Comparison of ENCODE assay signal across 1 cellular context in the genomic region with DNA sequence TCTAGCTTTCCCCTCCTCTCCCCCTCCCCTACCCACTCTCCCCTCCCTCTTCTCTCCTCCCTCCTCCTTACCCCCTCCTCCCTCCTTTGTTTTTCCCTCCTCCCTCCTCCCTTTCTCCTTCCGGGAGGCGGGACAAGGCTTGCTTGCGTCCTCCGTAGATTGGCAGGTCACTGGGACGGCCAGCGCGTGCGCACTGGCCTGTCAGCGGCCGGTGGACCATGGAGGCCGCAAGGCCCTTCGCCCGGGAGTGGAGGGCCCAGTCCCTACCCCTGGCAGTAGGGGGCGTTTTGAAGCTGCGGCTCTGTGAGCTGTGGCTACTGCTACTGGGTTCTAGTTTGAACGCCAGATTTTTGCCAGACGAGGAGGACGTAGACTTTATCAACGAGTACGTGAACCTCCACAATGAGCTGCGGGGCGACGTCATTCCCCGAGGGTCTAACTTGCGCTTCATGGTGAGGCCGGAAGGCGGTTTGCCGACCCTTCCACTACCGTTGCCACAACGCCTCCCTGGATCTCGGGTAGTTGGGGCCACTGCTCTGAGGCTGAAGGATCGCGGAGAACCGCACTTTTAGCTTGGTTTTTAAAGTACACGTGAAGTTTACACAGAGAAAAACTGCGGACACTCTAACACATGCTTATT.
TF ChIP-seq lines count a peak whose summit lies in the region.

Gene GLIPR1L2, plus strand, starts transcription at position 191 of the 640 bp plus-strand sequence. Its CDS starts 28 bp downstream, at position 219.

TF ChIP-seq in WTC11, 78 proteins besides CTCF, POLR2A, EP300 and RAD21 (continued from another document):
- TF ChIP-seq, protein P1, sequence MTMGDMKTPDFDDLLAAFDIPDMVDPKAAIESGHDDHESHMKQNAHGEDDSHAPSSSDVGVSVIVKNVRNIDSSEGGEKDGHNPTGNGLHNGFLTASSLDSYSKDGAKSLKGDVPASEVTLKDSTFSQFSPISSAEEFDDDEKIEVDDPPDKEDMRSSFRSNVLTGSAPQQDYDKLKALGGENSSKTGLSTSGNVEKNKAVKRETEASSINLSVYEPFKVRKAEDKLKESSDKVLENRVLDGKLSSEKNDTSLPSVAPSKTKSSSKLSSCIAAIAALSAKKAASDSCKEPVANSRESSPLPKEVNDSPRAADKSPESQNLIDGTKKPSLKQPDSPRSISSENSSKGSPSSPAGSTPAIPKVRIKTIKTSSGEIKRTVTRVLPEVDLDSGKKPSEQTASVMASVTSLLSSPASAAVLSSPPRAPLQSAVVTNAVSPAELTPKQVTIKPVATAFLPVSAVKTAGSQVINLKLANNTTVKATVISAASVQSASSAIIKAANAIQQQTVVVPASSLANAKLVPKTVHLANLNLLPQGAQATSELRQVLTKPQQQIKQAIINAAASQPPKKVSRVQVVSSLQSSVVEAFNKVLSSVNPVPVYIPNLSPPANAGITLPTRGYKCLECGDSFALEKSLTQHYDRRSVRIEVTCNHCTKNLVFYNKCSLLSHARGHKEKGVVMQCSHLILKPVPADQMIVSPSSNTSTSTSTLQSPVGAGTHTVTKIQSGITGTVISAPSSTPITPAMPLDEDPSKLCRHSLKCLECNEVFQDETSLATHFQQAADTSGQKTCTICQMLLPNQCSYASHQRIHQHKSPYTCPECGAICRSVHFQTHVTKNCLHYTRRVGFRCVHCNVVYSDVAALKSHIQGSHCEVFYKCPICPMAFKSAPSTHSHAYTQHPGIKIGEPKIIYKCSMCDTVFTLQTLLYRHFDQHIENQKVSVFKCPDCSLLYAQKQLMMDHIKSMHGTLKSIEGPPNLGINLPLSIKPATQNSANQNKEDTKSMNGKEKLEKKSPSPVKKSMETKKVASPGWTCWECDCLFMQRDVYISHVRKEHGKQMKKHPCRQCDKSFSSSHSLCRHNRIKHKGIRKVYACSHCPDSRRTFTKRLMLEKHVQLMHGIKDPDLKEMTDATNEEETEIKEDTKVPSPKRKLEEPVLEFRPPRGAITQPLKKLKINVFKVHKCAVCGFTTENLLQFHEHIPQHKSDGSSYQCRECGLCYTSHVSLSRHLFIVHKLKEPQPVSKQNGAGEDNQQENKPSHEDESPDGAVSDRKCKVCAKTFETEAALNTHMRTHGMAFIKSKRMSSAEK (CRISPR knock-in tag; IDR thresholded peaks at IDR 0.05; ENCODE audit: borderline replicate concordance): no peak
- no peak for TF ChIP-seq JUN (CRISPR knock-in tag; IDR thresholded peaks at IDR 0.05)
- TF ChIP-seq MYBL2 (CRISPR knock-in tag; IDR thresholded peaks at IDR 0.05): no peak
- 0 out of 2 replicates have a peak, but pooled peaks have one; percentile 25 for TF ChIP-seq USF2 (CRISPR knock-in tag; IDR thresholded peaks at IDR 0.05)
- TF ChIP-seq ETV6 (CRISPR knock-in tag; IDR thresholded peaks at IDR 0.05): peak; percentile 65; the same call in 1 of the 2 replicates
- peak; percentile 49; the same call in 1 of the 2 replicates for TF ChIP-seq ZNF138 (CRISPR knock-in tag; conservative IDR thresholded peaks at IDR 0.05)
- TF ChIP-seq TEAD4 (CRISPR knock-in tag; IDR thresholded peaks at IDR 0.05): no peak
- 0 out of 2 replicates have a peak, but pooled peaks have one; percentile 59 for TF ChIP-seq ZNF416 (CRISPR knock-in tag; IDR thresholded peaks at IDR 0.05)
- TF ChIP-seq, protein P2, sequence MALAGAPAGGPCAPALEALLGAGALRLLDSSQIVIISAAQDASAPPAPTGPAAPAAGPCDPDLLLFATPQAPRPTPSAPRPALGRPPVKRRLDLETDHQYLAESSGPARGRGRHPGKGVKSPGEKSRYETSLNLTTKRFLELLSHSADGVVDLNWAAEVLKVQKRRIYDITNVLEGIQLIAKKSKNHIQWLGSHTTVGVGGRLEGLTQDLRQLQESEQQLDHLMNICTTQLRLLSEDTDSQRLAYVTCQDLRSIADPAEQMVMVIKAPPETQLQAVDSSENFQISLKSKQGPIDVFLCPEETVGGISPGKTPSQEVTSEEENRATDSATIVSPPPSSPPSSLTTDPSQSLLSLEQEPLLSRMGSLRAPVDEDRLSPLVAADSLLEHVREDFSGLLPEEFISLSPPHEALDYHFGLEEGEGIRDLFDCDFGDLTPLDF (CRISPR knock-in tag; IDR thresholded peaks at IDR 0.05): no peak
- peak; percentile 31; the same call in 1 of the 2 replicates for TF ChIP-seq ZNF396 (CRISPR knock-in tag; IDR thresholded peaks at IDR 0.05; ENCODE audit: borderline replicate concordance)
- TF ChIP-seq SP1 (CRISPR knock-in tag; conservative IDR thresholded peaks at IDR 0.05): peak; percentile 41; the same call in 1 of the 2 replicates
- 0 out of 2 replicates have a peak, but pooled peaks have one; percentile 40 for TF ChIP-seq AFF4 (CRISPR knock-in tag; IDR thresholded peaks at IDR 0.05; ENCODE audit: borderline replicate concordance)
- TF ChIP-seq FOXK1 (CRISPR knock-in tag; IDR thresholded peaks at IDR 0.05): 0 out of 2 replicates have a peak, but pooled peaks have one; percentile 38
- 0 out of 2 replicates have a peak, but pooled peaks have one; percentile 34 for TF ChIP-seq CBFB (CRISPR knock-in tag; IDR thresholded peaks at IDR 0.05; ENCODE audit: low read depth)
- TF ChIP-seq NFYB (CRISPR knock-in tag; conservative IDR thresholded peaks at IDR 0.05; ENCODE audit: low read depth): no peak
